ENCODE assay signal across 8 cellular contexts in genomic region chr17:77140166-77140877, GRCh38. TPM values are rescaled to one million over a fixed set of nuclear protein-coding genes. Genes with fewer than 3 reads are reported as not detected.
DNase-seq lines count a peak whose midpoint lies in the region; ATAC-seq and TF ChIP-seq lines count a peak whose summit lies in the region.

No MANE protein-coding gene starts in this region.

- H3K36me3 ChIP-seq in esophagus (ENCODE audit: control insufficient read depth in 2 of 2, insufficient read depth in 2 of 2, low read length in 1 of 2) (no peaks in the 10 kb centered on the region), muscle layer of colon (ENCODE audit: insufficient read depth, low read length) (peaks cover 10% of the 10 kb centered on the region)

- WGBS in esophagus, 2 donors = 1% methylated on average over 46 to 67 of the region's 67 CpGs

- H3K9ac ChIP-seq in muscle layer of colon (ENCODE audit: low read length) = peak overlapping the region; percentile 68

- H3K27me3 ChIP-seq in esophagus (ENCODE audit: control insufficient read depth in 1 of 2, insufficient read depth in 2 of 2, low read length in 2 of 2) = no peaks in the 10 kb centered on the region
- no peaks in the 10 kb centered on the region for H3K27me3 ChIP-seq in muscle layer of colon (ENCODE audit: control insufficient read depth in 1 of 2, insufficient read depth in 2 of 2, low read length in 2 of 2)

- H3K27ac Mint-ChIP-seq in activated T-cell treated with anti-CD3 and anti-CD28 coated beads, Interleukin-2, amount 50 U/mL, for 24 hours = peak overlapping the region; percentile 98

- H3K9me3 Mint-ChIP-seq in activated T-cell treated with anti-CD3 and anti-CD28 coated beads, Interleukin-2, amount 50 U/mL, for 24 hours = peaks cover 18% of the 10 kb centered on the region

- ATAC-seq in GM21576 (IDR thresholded peaks at IDR 0.05; ENCODE audit: unreplicated experiment) = peak; percentile 82

- H3K27ac ChIP-seq in esophagus (ENCODE audit: low read depth in 2 of 2, low read length in 1 of 2) = peak overlapping the region; percentile 83 to 98
- H3K27ac ChIP-seq in muscle layer of colon (ENCODE audit: low read depth, low read length) = peak overlapping the region; percentile 86

- H3K4me3 Mint-ChIP-seq in activated T-cell treated with anti-CD3 and anti-CD28 coated beads, Interleukin-2, amount 50 U/mL, for 24 hours = peak overlapping the region; percentile 74

- H3K27me3 Mint-ChIP-seq in activated T-cell treated with anti-CD3 and anti-CD28 coated beads, Interleukin-2, amount 50 U/mL, for 24 hours = no peaks in the 10 kb centered on the region

- H3K4me3 ChIP-seq in esophagus (ENCODE audit: low read depth in 1 of 2, low read length in 2 of 2) (peak overlapping the region; percentile 47 to 54), muscle layer of colon (ENCODE audit: low read depth in 1 of 2, low read length in 2 of 2) (peak overlapping the region; percentile 31 to 66)

- H3K9me3 ChIP-seq in esophagus (ENCODE audit: control insufficient read depth in 2 of 2, insufficient read depth in 1 of 2, low read depth in 1 of 2, low read length in 1 of 2) (no peaks in the 10 kb centered on the region), muscle layer of colon (ENCODE audit: low read length) (no peaks in the 10 kb centered on the region)

- H3K4me1 ChIP-seq in esophagus (ENCODE audit: control insufficient read depth in 2 of 2, insufficient read depth in 2 of 2, low read length in 1 of 2) (peaks cover 0 to 2% of the 10 kb centered on the region in 2 donors), muscle layer of colon (ENCODE audit: insufficient read depth, low read length) (peaks cover 22% of the 10 kb centered on the region)

- H3K36me3 Mint-ChIP-seq in activated T-cell treated with anti-CD3 and anti-CD28 coated beads, Interleukin-2, amount 50 U/mL, for 24 hours (ENCODE audit: low read depth) = peaks cover 42% of the 10 kb centered on the region

- H3K4me1 Mint-ChIP-seq in activated T-cell treated with anti-CD3 and anti-CD28 coated beads, Interleukin-2, amount 50 U/mL, for 24 hours (ENCODE audit: low read depth) = peaks cover 60% of the 10 kb centered on the region

- TF ChIP-seq EP300 in Ishikawa (IDR thresholded peaks at IDR 0.05; ENCODE audit: borderline replicate concordance) = peak; percentile 14; the same call in 1 of the 2 replicates

- DNase-seq in DMS53 (lab: John Stamatoyannopoulos, UW) = peak; percentile 99
- DNase-seq in OCI-M2 (lab: John Stamatoyannopoulos, UW; ENCODE audit: unreplicated experiment) = peak; percentile 62
- DNase-seq in activated T-cell treated with anti-CD3 and anti-CD28 coated beads, Interleukin-2, amount 50 U/mL, for 24 hours = peak; percentile 100
- DNase-seq in stimulated activated CD8-positive, alpha-beta memory T cell treated with anti-CD3 and anti-CD28 coated beads, Interleukin-7, amount 100 ng/mL, for 1 hour (ENCODE audit: low read depth in 2 of 2) = peak; percentile 99 to 100

- no peak for TF ChIP-seq RAD21 in Ishikawa (IDR thresholded peaks at IDR 0.05; ENCODE audit: low read depth)

TF ChIP-seq in Ishikawa, 13 proteins besides CTCF, POLR2A, EP300 and RAD21:
- TF ChIP-seq TEAD4 (IDR thresholded peaks at IDR 0.05) (no peak), EGR1 (IDR thresholded peaks at IDR 0.05) (peak; percentile 85), MAX (IDR thresholded peaks at IDR 0.05) (peak; percentile 84), TAF1 (IDR thresholded peaks at IDR 0.05; ENCODE audit: low read depth) (peak; percentile 77), NFIC (IDR thresholded peaks at IDR 0.05) (no peak), USF1 (IDR thresholded peaks at IDR 0.05) (no peak), CEBPB (IDR thresholded peaks at IDR 0.05) (no peak), FOXM1 (IDR thresholded peaks at IDR 0.05; ENCODE audit: borderline replicate concordance, low read depth) (no peak), ZBTB7A (IDR thresholded peaks at IDR 0.05; ENCODE audit: low read depth) (peak; percentile 46; the same call in 1 of the 2 replicates), CREB1 (IDR thresholded peaks at IDR 0.05; ENCODE audit: low read depth) (peak; percentile 62; the same call in 1 of the 2 replicates), TCF12 (IDR thresholded peaks at IDR 0.05; ENCODE audit: low read depth) (0 out of 2 replicates have a peak, but pooled peaks have one; percentile 37)

RNA-seq across cellular contexts. Expression of gene SEC14L1, which starts 0.4 kb away (rescaled TPM):
- 10 to 100 TPM; 15.5 to 49.5 TPM for polyA plus RNA-seq in esophagus

Comparison
In these comparisons a context has a peak if more than half of its experiments do, and no peak if none do; other contexts are left out.
1. Peak in every context shown above with its lines: DNase-seq, ATAC-seq, H3K4me3 ChIP-seq and H3K27ac ChIP-seq.